ENCODE assay signal across 35 cellular contexts in genomic region chr3:78420611-78421010, GRCh38.
"Had no signal": no experiment of that assay in that cellular context is flagged by ENCODE, and none has a peak within 500 bp of the region (broad histone marks: within the 10 kb centered on the region; RNA-seq: fewer than 3 reads in every experiment).

No MANE protein-coding gene starts in this region.

- H3K36me3 Mint-ChIP-seq: activated CD4-positive, alpha-beta memory T cell treated with anti-CD3 and anti-CD28 coated beads for 36 hours; activated naive CD4-positive, alpha-beta T cell treated with anti-CD3 and anti-CD28 coated beads, Interleukin-2, amount 50 U/mL, for 72 hours; activated naive CD8-positive, alpha-beta T cell treated with anti-CD3 and anti-CD28 coated beads for 36 hours had no signal

- H3K36me3 ChIP-seq: adrenal gland, cardiac muscle cell, colonic mucosa had no signal

- H3K9me3 Mint-ChIP-seq: activated CD4-positive, alpha-beta T cell treated with anti-CD3 and anti-CD28 coated beads, Interleukin-2, amount 10 ng/mL, durations not matched to agents 24 days and 14 days; activated naive CD8-positive, alpha-beta T cell treated with anti-CD3 and anti-CD28 coated beads for 36 hours; activated T-helper 1 cell treated with anti-CD3 and anti-CD28 coated beads, Interleukin-12 subunit alpha, Interleukin-12 subunit beta, Interleukin-2, Interleukin-4 antibody, amounts not matched to agents 30 ng/mL and 10 ng/mL and 1 ng/mL, durations not matched to agents 14 hours and 24 hours and 36 hours had no signal

- H3K27me3 ChIP-seq: adrenal gland, body of pancreas, cardiac muscle cell, colonic mucosa had no signal

- H3K4me1 ChIP-seq: adrenal gland, body of pancreas, colonic mucosa had no signal

- H3K4me1 Mint-ChIP-seq: activated B cell treated with CpG ODN at 0.5 μM for 24 hours; activated CD4-positive, alpha-beta T cell treated with anti-CD3 and anti-CD28 coated beads, Interleukin-2, amount 10 ng/mL, durations not matched to agents 24 days and 14 days; activated naive CD8-positive, alpha-beta T cell treated with anti-CD3 and anti-CD28 coated beads for 36 hours; activated T-helper 17 cell treated with anti-CD3 and anti-CD28 coated beads, Interleukin-2, amount 50 U/mL, for 72 hours; central memory CD8-positive, alpha-beta T cell had no signal

- DNase-seq: activated B cell treated with CpG ODN at 0.5 μM for 24 hours; activated CD4-positive, alpha-beta memory T cell treated with anti-CD3 and anti-CD28 coated beads for 36 hours; activated CD4-positive, alpha-beta T cell treated with anti-CD3 and anti-CD28 coated beads for 4 hours; activated CD4-positive, alpha-beta T cell treated with anti-CD3 and anti-CD28 coated beads, Interleukin-2, amount 10 ng/mL, durations not matched to agents 24 days and 14 days; activated CD4-positive, alpha-beta T cell treated with anti-CD3 and anti-CD28 coated beads, Interleukin-2, amount 50 U/mL, for 1 hour; activated CD4-positive, alpha-beta T cell treated with anti-CD3 and anti-CD28 coated beads, Interleukin-2, amount 50 U/mL, for 4 hours; activated CD4-positive, CD25-positive, alpha-beta regulatory T cell treated with anti-CD3 and anti-CD28 coated beads, Interleukin-2, amount 50 U/mL, for 72 hours; activated CD8-positive, alpha-beta memory T cell treated with anti-CD3 and anti-CD28 coated beads, Interleukin-2, amount 50 U/mL, for 4 hours; activated CD8-positive, alpha-beta T cell treated with anti-CD3 and anti-CD28 coated beads for 36 hours; activated effector memory CD4-positive, alpha-beta T cell treated with anti-CD3 and anti-CD28 coated beads, Interleukin-2, amount 50 U/mL, for 16 hours; activated gamma-delta T cell treated with Interleukin-2 at 50 U/mL for 16 hours; activated naive CD4-positive, alpha-beta T cell; activated naive CD4-positive, alpha-beta T cell treated with anti-CD3 and anti-CD28 coated beads for 36 hours; activated naive CD4-positive, alpha-beta T cell treated with anti-CD3 and anti-CD28 coated beads, Interleukin-2, amount 50 U/mL, for 16 hours; activated naive CD8-positive, alpha-beta T cell treated with anti-CD3 and anti-CD28 coated beads for 36 hours; activated T-cell treated with anti-CD3 and anti-CD28 coated beads for 4 hours; activated T-cell treated with anti-CD3 and anti-CD28 coated beads, Interleukin-2, amount 50 U/mL, for 1 hour; activated T-cell treated with anti-CD3 and anti-CD28 coated beads, Interleukin-2, amount 50 U/mL, for 4 hours; activated T-cell treated with anti-CD3 and anti-CD28 coated beads, Interleukin-2, amount 50 U/mL, for 72 hours; adrenal gland; amniotic stem cell; aorta; body of pancreas; caudate nucleus; cerebellar nuclear complex; colonic mucosa; T-helper 2 cell; T-helper 9 cell had no signal

- H3K4me3 Mint-ChIP-seq: activated B cell treated with CpG ODN at 0.5 μM for 24 hours; activated CD4-positive, alpha-beta memory T cell treated with anti-CD3 and anti-CD28 coated beads for 36 hours; activated CD4-positive, alpha-beta T cell treated with anti-CD3 and anti-CD28 coated beads, Interleukin-2, amount 10 ng/mL, durations not matched to agents 24 days and 14 days; activated CD8-positive, alpha-beta T cell treated with anti-CD3 and anti-CD28 coated beads for 36 hours; activated naive CD4-positive, alpha-beta T cell treated with anti-CD3 and anti-CD28 coated beads for 36 hours; activated naive CD8-positive, alpha-beta T cell treated with anti-CD3 and anti-CD28 coated beads for 36 hours; activated T-cell treated with anti-CD3 and anti-CD28 coated beads, Interleukin-2, amount 50 U/mL, for 4 hours; activated T-cell treated with anti-CD3 and anti-CD28 coated beads, Interleukin-2, amount 50 U/mL, for 72 hours; activated T-helper 1 cell treated with anti-CD3 and anti-CD28 coated beads, Interleukin-12 subunit alpha, Interleukin-12 subunit beta, Interleukin-2, Interleukin-4 antibody, amounts not matched to agents 30 ng/mL and 10 ng/mL and 1 ng/mL, durations not matched to agents 14 hours and 24 hours and 36 hours; activated T-helper 17 cell treated with anti-CD3 and anti-CD28 coated beads, Interleukin-2, amount 50 U/mL, for 72 hours; central memory CD8-positive, alpha-beta T cell; T-helper 2 cell treated with Interferon-gamma antibody and Interleukin-4, amounts not matched to agents 5 μg/mL and 100 μg/mL, for 36 hours had no signal

- H3K27ac Mint-ChIP-seq: activated B cell treated with CpG ODN at 0.5 μM for 24 hours; activated CD4-positive, alpha-beta memory T cell treated with anti-CD3 and anti-CD28 coated beads for 36 hours; activated CD4-positive, alpha-beta T cell treated with anti-CD3 and anti-CD28 coated beads, Interleukin-2, amount 10 ng/mL, durations not matched to agents 24 days and 14 days; activated CD8-positive, alpha-beta T cell treated with anti-CD3 and anti-CD28 coated beads for 36 hours; activated naive CD4-positive, alpha-beta T cell treated with anti-CD3 and anti-CD28 coated beads for 36 hours; activated naive CD4-positive, alpha-beta T cell treated with anti-CD3 and anti-CD28 coated beads, Interleukin-2, amount 50 U/mL, for 72 hours; activated naive CD8-positive, alpha-beta T cell treated with anti-CD3 and anti-CD28 coated beads for 36 hours; activated T-cell treated with anti-CD3 and anti-CD28 coated beads, Interleukin-2, amount 50 U/mL, for 72 hours; activated T-helper 1 cell treated with anti-CD3 and anti-CD28 coated beads, Interleukin-12 subunit alpha, Interleukin-12 subunit beta, Interleukin-2, Interleukin-4 antibody, amounts not matched to agents 30 ng/mL and 10 ng/mL and 1 ng/mL, durations not matched to agents 14 hours and 24 hours and 36 hours; activated T-helper 17 cell treated with anti-CD3 and anti-CD28 coated beads, Interleukin-2, amount 50 U/mL, for 72 hours; T-helper 2 cell treated with Interferon-gamma antibody and Interleukin-4, amounts not matched to agents 5 μg/mL and 100 μg/mL, for 36 hours had no signal

- H3K27ac ChIP-seq: adrenal gland, body of pancreas, cardiac muscle cell, colonic mucosa, VCaP had no signal

- H3K4me3 ChIP-seq: adrenal gland, body of pancreas, cardiac muscle cell, colonic mucosa had no signal

- H3K27me3 Mint-ChIP-seq: activated B cell treated with CpG ODN at 0.5 μM for 24 hours; activated CD4-positive, alpha-beta memory T cell treated with anti-CD3 and anti-CD28 coated beads for 36 hours; activated CD4-positive, alpha-beta T cell treated with anti-CD3 and anti-CD28 coated beads, Interleukin-2, amount 10 ng/mL, durations not matched to agents 24 days and 14 days; activated CD8-positive, alpha-beta T cell treated with anti-CD3 and anti-CD28 coated beads for 36 hours; activated naive CD8-positive, alpha-beta T cell treated with anti-CD3 and anti-CD28 coated beads for 36 hours; activated T-helper 17 cell treated with anti-CD3 and anti-CD28 coated beads, Interleukin-2, amount 50 U/mL, for 72 hours; central memory CD8-positive, alpha-beta T cell had no signal

- H3K9me3 ChIP-seq: adrenal gland, colonic mucosa had no signal

- ATAC-seq: activated CD8-positive, alpha-beta T cell treated with anti-CD3 and anti-CD28 coated beads for 36 hours; activated naive CD4-positive, alpha-beta T cell treated with anti-CD3 and anti-CD28 coated beads, Interleukin-2, amount 50 U/mL, for 72 hours; activated T-cell treated with anti-CD3 and anti-CD28 coated beads, Interleukin-2, amount 50 U/mL, for 4 hours; activated T-cell treated with anti-CD3 and anti-CD28 coated beads, Interleukin-2, amount 50 U/mL, for 72 hours; activated T-helper 17 cell treated with anti-CD3 and anti-CD28 coated beads, Interleukin-2, amount 50 U/mL, for 72 hours; body of pancreas had no signal
